8 cellular contexts compared by ENCODE assay signal in the genomic region with DNA sequence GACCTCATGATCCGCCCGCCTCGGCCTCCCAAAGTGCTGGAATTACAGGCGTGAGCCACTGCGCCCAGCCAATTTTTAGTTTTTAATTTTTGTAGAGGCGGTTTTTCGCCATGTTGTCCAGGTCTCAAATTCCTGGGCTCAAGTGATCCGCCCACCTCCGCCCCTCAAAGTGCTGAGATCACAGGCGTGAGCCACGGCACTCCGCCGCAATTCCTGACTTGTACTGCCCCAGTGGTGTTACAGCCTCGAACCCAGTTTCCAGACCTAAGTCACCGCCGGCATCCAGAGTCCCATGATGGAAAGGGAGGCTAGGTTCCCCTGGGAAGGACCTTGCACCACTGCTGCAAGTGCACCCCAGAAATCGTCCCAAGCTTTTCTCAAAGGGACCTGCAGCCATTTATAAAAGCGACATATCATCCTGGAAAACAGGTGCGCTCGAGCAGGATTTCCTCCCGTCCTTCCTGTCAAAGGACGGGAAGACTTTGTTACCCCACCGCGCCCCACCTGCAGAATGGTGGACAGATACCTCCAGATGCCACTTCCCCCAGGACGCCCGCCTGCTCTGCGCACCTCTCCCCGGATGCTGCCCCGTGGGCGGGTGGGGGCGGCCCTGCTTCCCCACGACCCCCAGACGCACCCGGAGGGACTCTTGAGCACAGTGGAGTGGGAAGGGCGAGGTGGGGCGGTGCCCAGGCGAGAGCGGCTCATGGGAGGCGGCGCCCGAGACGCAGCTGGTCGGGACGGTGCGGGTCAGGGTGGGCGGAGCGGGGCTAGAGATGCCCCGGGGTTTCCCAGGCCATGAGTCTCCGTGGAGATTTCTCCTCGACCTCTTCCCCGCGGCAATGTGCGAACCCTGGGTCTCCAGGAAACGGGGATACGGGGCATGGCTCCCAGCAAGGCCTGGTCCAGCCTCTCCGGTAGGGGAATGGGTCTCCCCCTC. TPM values are rescaled to one million over a fixed set of nuclear protein-coding genes. Genes with fewer than 3 reads are reported as not detected.
DNase-seq lines count a peak whose midpoint lies in the region; ATAC-seq and TF ChIP-seq lines count a peak whose summit lies in the region.

No MANE protein-coding gene starts in this region.

- H3K4me1 ChIP-seq in foreskin keratinocyte, result peaks cover 4% of the 10 kb centered on the region
- H3K4me1 ChIP-seq in neutrophil (ENCODE audit: control insufficient read depth in 1 of 2, insufficient read depth in 1 of 2, low read depth in 1 of 2, low read length in 1 of 2), result peaks cover 16 to 21% of the 10 kb centered on the region in 2 experiments

- peak overlapping the region; percentile 100 for H3K4me3 Mint-ChIP-seq in activated T-helper 17 cell treated with anti-CD3 and anti-CD28 coated beads, Interleukin-2, amount 50 U/mL, for 72 hours

- H3K27me3 ChIP-seq in foreskin keratinocyte (no peaks in the 10 kb centered on the region), neutrophil (no peaks in the 10 kb centered on the region)

- H3K27me3 Mint-ChIP-seq in activated T-helper 17 cell treated with anti-CD3 and anti-CD28 coated beads, Interleukin-2, amount 50 U/mL, for 72 hours, result no peaks in the 10 kb centered on the region

- H3K36me3 ChIP-seq in neutrophil, result peaks cover 22% of the 10 kb centered on the region

- H3K27ac ChIP-seq in foreskin keratinocyte (peak overlapping the region; percentile 92), neutrophil (peak overlapping the region; percentile 96)

- H3K27ac Mint-ChIP-seq in activated T-helper 17 cell treated with anti-CD3 and anti-CD28 coated beads, Interleukin-2, amount 50 U/mL, for 72 hours, result peak overlapping the region; percentile 100

- peaks cover 44% of the 10 kb centered on the region for H3K36me3 Mint-ChIP-seq in activated T-helper 17 cell treated with anti-CD3 and anti-CD28 coated beads, Interleukin-2, amount 50 U/mL, for 72 hours (ENCODE audit: low read depth)

- no peak for TF ChIP-seq CTCF in foreskin keratinocyte (conservative IDR thresholded peaks at IDR 0.05)
- TF ChIP-seq CTCF in neutrophil (IDR thresholded peaks at IDR 0.05), result no peak

- ATAC-seq in HG03342 (IDR thresholded peaks at IDR 0.05; ENCODE audit: unreplicated experiment), result peak; percentile 37
- ATAC-seq in activated T-helper 17 cell treated with anti-CD3 and anti-CD28 coated beads, Interleukin-2, amount 50 U/mL, for 72 hours (replicated peaks), result peak; percentile 67
- ATAC-seq in foreskin keratinocyte, result peak; percentile 59

- no peaks in the 10 kb centered on the region for H3K9me3 Mint-ChIP-seq in activated T-helper 17 cell treated with anti-CD3 and anti-CD28 coated beads, Interleukin-2, amount 50 U/mL, for 72 hours

- peak overlapping the region; percentile 70 to 78 for H3K4me3 ChIP-seq in neutrophil (ENCODE audit: low read depth in 1 of 2, low read length in 1 of 2)

- H3K4me1 Mint-ChIP-seq in activated T-helper 17 cell treated with anti-CD3 and anti-CD28 coated beads, Interleukin-2, amount 50 U/mL, for 72 hours, result peaks cover 5% of the 10 kb centered on the region

- H3K9me3 ChIP-seq in neutrophil, result no peaks in the 10 kb centered on the region

- DNase-seq in CD1c-positive myeloid dendritic cell (ENCODE audit: extremely low spot score) (peak; percentile 64), GM19238 (ENCODE audit: insufficient read length, low spot score) (peak; percentile 63), NOMO-1 treated with DMSO at 0.1 percent for 48 hours (lab: John Stamatoyannopoulos, UW; ENCODE audit: unreplicated experiment) (peak; percentile 39), foreskin keratinocyte (peak in 1 of 2 donors; percentile 70), ureter (ENCODE audit: low spot score) (peak; percentile 81)

RNA-seq across cellular contexts. Expression of a gene that starts 1.0 kb away (rescaled TPM):
- 1,000 to 10,000 TPM; 1,604 to 1,651 TPM for total RNA-seq in activated T-helper 17 cell treated with anti-CD3 and anti-CD28 coated beads, Interleukin-2, amount 50 U/mL, for 72 hours
- total RNA-seq in foreskin keratinocyte (2,470 and 2,821 TPM in 2 replicates), ureter (3,238 TPM)
- polyA plus RNA-seq in foreskin keratinocyte, result 4,650 and 4,901 TPM in 2 replicates

RNA-seq across cellular contexts. Expression of a gene that starts 11.8 kb away (rescaled TPM):
- total RNA-seq in activated T-helper 17 cell treated with anti-CD3 and anti-CD28 coated beads, Interleukin-2, amount 50 U/mL, for 72 hours, result 10 to 100 TPM; 13.9 to 16.7 TPM
- total RNA-seq in foreskin keratinocyte (22.3 and 26.9 TPM in 2 replicates), ureter (27.0 TPM)
- 19.0 and 21.7 TPM in 2 replicates for polyA plus RNA-seq in foreskin keratinocyte

RNA-seq across cellular contexts. Expression of a gene that starts 14.1 kb away (rescaled TPM):
- 10 to 100 TPM; 39.3 to 40.8 TPM for total RNA-seq in activated T-helper 17 cell treated with anti-CD3 and anti-CD28 coated beads, Interleukin-2, amount 50 U/mL, for 72 hours
- total RNA-seq in foreskin keratinocyte (26.5 and 31.9 TPM in 2 replicates), ureter (49.5 TPM)
- 36.2 and 36.4 TPM in 2 replicates for polyA plus RNA-seq in foreskin keratinocyte

RNA-seq across cellular contexts. Expression of a gene that starts 18.1 kb away (rescaled TPM):
- 10 to 100 TPM; 86.5 to 87.5 TPM for total RNA-seq in activated T-helper 17 cell treated with anti-CD3 and anti-CD28 coated beads, Interleukin-2, amount 50 U/mL, for 72 hours
- total RNA-seq in foreskin keratinocyte (45.8 and 48.5 TPM in 2 replicates), ureter (80.4 TPM)
- 121 and 128 TPM in 2 replicates for polyA plus RNA-seq in foreskin keratinocyte

RNA-seq across cellular contexts. Expression of a gene that starts 22.8 kb away (rescaled TPM):
- total RNA-seq in activated T-helper 17 cell treated with anti-CD3 and anti-CD28 coated beads, Interleukin-2, amount 50 U/mL, for 72 hours, result 1,000 to 10,000 TPM; 1,274 to 1,383 TPM
- 1,667 and 1,680 TPM in 2 replicates for total RNA-seq in foreskin keratinocyte
- polyA plus RNA-seq in foreskin keratinocyte, result 1,552 and 1,648 TPM in 2 replicates
- total RNA-seq in ureter, result 2,361 TPM
